In the genomic region with DNA sequence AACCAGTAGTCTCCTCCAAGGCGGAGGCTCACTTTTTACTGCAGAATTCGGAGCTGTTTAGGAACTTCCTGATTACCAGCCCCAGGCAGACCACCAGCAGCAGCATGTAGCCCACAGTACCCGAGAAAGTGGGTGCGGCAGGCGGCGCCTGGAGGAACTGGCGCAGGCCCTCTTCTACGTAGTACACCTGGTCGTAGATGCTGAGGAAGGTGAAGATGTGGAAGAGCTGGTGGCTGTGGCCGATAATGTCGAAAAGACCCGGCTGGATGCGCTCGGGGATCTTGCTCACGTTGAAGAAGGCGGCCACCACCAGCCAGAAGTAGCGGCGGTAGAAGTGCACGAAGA, we compare ENCODE assay signal across 21 cellular contexts. TPM values are rescaled to one million over a fixed set of nuclear protein-coding genes. Genes with fewer than 3 reads are reported as not detected.
A peak's percentile ranks its signal among the peaks of the same experiment; 100 is the strongest.
DNase-seq lines count a peak whose midpoint lies in the region; ATAC-seq, FAIRE-seq and TF ChIP-seq lines count a peak whose summit lies in the region.
"Had no signal": no experiment of that assay in that cellular context is flagged by ENCODE, and none has a peak within 500 bp of the region (broad histone marks: within the 10 kb centered on the region; RNA-seq: fewer than 3 reads in every experiment).

No MANE protein-coding gene starts in this region.

- H4K20me1 ChIP-seq in H1 (replicated peaks in 1 of 2; ENCODE audit: control insufficient read depth in 1 of 2, insufficient read depth in 2 of 2, low read length in 2 of 2) (no peaks in the 10 kb centered on the region), neural progenitor cell (ENCODE audit: low read depth) (no peaks in the 10 kb centered on the region)

- TF ChIP-seq CTCF in H1 (IDR thresholded peaks at IDR 0.05; ENCODE audit: control extremely low read depth in 1 of 3, insufficient read depth in 1 of 3, low read depth in 1 of 3, low read length in 3 of 3): no peak
- no peak for TF ChIP-seq CTCF in neural progenitor cell (IDR thresholded peaks at IDR 0.05)

- no peaks in the 10 kb centered on the region for H3K36me3 Mint-ChIP-seq in activated CD8-positive, alpha-beta memory T cell treated with anti-CD3 and anti-CD28 coated beads, Interleukin-2, amount 10 ng/mL, durations not matched to agents 7 days and 5 days
- H3K36me3 Mint-ChIP-seq in T-cell (no peaks in the 10 kb centered on the region), neural progenitor cell (peaks cover 9% of the 10 kb centered on the region)

- H3K27me3 Mint-ChIP-seq in activated CD8-positive, alpha-beta memory T cell treated with anti-CD3 and anti-CD28 coated beads, Interleukin-2, amount 10 ng/mL, durations not matched to agents 7 days and 5 days: peaks cover 84% of the 10 kb centered on the region
- H3K27me3 Mint-ChIP-seq in T-cell (peaks cover 47 to 61% of the 10 kb centered on the region in 2 donors), neural progenitor cell (ENCODE audit: insufficient read depth, low read depth) (peaks cover 19% of the 10 kb centered on the region)

- no peak overlapping the region for H3K27ac Mint-ChIP-seq in activated CD8-positive, alpha-beta memory T cell treated with anti-CD3 and anti-CD28 coated beads, Interleukin-2, amount 10 ng/mL, durations not matched to agents 7 days and 5 days
- H3K27ac Mint-ChIP-seq in T-cell (no peak overlapping the region), neural progenitor cell (peak overlapping the region; percentile 23)

- H3K56ac ChIP-seq in H1 (replicated peaks; ENCODE audit: insufficient read length, low read depth, low read length): no peak overlapping the region

- no peak overlapping the region for H3K23ac ChIP-seq in H1 (ENCODE audit: insufficient read length)

- no peak for TF ChIP-seq EP300 in H1 (IDR thresholded peaks at IDR 0.05; ENCODE audit: borderline replicate concordance in 1 of 2, low read depth in 2 of 2, low read length in 2 of 2)

- H4K91ac ChIP-seq in H1 (replicated peaks; ENCODE audit: insufficient read length, low read length): no peak overlapping the region

- no peak for FAIRE-seq in H1 (lab: Jason Lieb, UNC)
- FAIRE-seq: colon, frontal cortex, GM12878 had no signal

- no peak for TF ChIP-seq POLR2A in H1 (IDR thresholded peaks at IDR 0.05; ENCODE audit: control extremely low read depth in 1 of 2, low read depth in 2 of 2, low read length in 2 of 2)

- POLR2A ChIA-PET in T-cell (lab: Charles Lee) (no interaction called here), H1 (lab: Charles Lee; ENCODE audit: partially characterized antibody) (interaction anchor here (0.9 to 4.2 kb wide), 5 partner anchors 12 to 99 kb away, joined by 4 to 25 read pairs (median 5); partner anchors contain the start of genes PCOLCE2 and U2SURP)

- H2BK15ac ChIP-seq in H1 (ENCODE audit: low read length): no peak overlapping the region; the same call in 1 of the 2 replicates

- H2AFZ ChIP-seq in H1 (ENCODE audit: low read length) (no peak overlapping the region; the same call in 1 of the 2 replicates), neural progenitor cell (replicated peaks) (no peak overlapping the region)

- H3K36me3 ChIP-seq in H1 (ENCODE audit: control insufficient read depth in 2 of 4, insufficient read depth in 4 of 4, low read length in 3 of 4) (no peaks in the 10 kb centered on the region), neural progenitor cell (no peaks in the 10 kb centered on the region)
- H3K36me3 ChIP-seq: ovary, SJSA1 had no signal

- no peak overlapping the region for H3K4ac ChIP-seq in H1 (replicated peaks; ENCODE audit: insufficient read length, low read depth, low read length)

- H3K79me2 ChIP-seq in H1 (ENCODE audit: control insufficient read depth in 1 of 2, insufficient read depth in 2 of 2, low read length in 2 of 2) (no peaks in the 10 kb centered on the region), neural progenitor cell (ENCODE audit: low read depth) (no peaks in the 10 kb centered on the region)

- no peak overlapping the region for H3K9ac ChIP-seq in H1 (replicated peaks in 1 of 4; ENCODE audit: extremely low read depth in 1 of 4, low read depth in 3 of 4, low read length in 3 of 4)
- no peak overlapping the region for H3K9ac ChIP-seq in neural progenitor cell

- H3K4me2 ChIP-seq in H1 (ENCODE audit: insufficient read depth in 1 of 2, low read depth in 2 of 2, low read length in 2 of 2) (peak overlapping the region in 1 of 2 experiments; percentile 95; a peak in 1 of 4 replicates), neural progenitor cell (no peak overlapping the region)

- peaks cover 0 to 7% of the 10 kb centered on the region in 2 experiments; a peak in 1 of 4 replicates for H3K9me3 ChIP-seq in H1 (ENCODE audit: insufficient read depth in 2 of 2, low read depth in 1 of 2, low read length in 1 of 2)
- H3K9me3 ChIP-seq in neural progenitor cell (ENCODE audit: low read depth): no peaks in the 10 kb centered on the region
- H3K9me3 ChIP-seq: ovary, SJSA1 had no signal

- H2BK5ac ChIP-seq in H1 (ENCODE audit: low read depth, low read length): 0 out of 2 replicates have a peak overlapping the region, but pooled peaks have one; percentile 10

- CTCF ChIA-PET in activated CD8-positive, alpha-beta memory T cell treated with anti-CD3 and anti-CD28 coated beads, Interleukin-2, amount 10 ng/mL, durations not matched to agents 7 days and 5 days (lab: Charles Lee): interaction anchor here (1.5 kb wide), 1 partner anchor 31 kb away, joined by 3 read pairs; no protein-coding TSS in a partner anchor
- CTCF ChIA-PET in T-cell (lab: Charles Lee) (interaction anchor here in 1 of 2 donors (0.6 kb wide), 1 partner anchor 1114 kb away, joined by 4 read pairs; no protein-coding TSS in a partner anchor), H1 (lab: Charles Lee; ENCODE audit: partially characterized antibody) (interaction anchor here (0.7 to 2.9 kb wide), 7 partner anchors 9 to 25 kb away, joined by 3 to 12 read pairs (median 5); no protein-coding TSS in a partner anchor)

- peaks cover 0 to 10% (median 6%) of the 10 kb centered on the region in 4 experiments; a peak in 5 of 7 replicates for H3K4me1 ChIP-seq in H1 (replicated peaks in 1 of 4; ENCODE audit: control insufficient read depth in 3 of 4, insufficient read depth in 4 of 4, low read length in 3 of 4)
- peaks cover 3% of the 10 kb centered on the region for H3K4me1 ChIP-seq in neural progenitor cell

- no peak for DNase-seq in activated CD8-positive, alpha-beta memory T cell treated with anti-CD3 and anti-CD28 coated beads, Interleukin-2, amount 10 ng/mL, durations not matched to agents 7 days and 5 days
- no peak for DNase-seq in activated CD8-positive, alpha-beta memory T cell treated with anti-CD3 and anti-CD28 coated beads, Interleukin-2, amount 50 U/mL, for 48 hours
- no peak for DNase-seq in T-cell
- no peak for DNase-seq in H1 (ENCODE audit: low read depth in 1 of 2, low spot score in 2 of 2)
- DNase-seq in neural progenitor cell (ENCODE audit: low spot score): no peak
- no peak for DNase-seq in HCEC 1CT
- DNase-seq: ACHN; COR-L47; GOT3; mesenchymal stem cell; NCI-H2029 treated with DMSO at 0.1 percent for 48 hours; NCI-H510A treated with DMSO at 0.1 percent for 48 hours; ovary; stimulated activated CD4-positive, alpha-beta T cell treated with anti-CD3 and anti-CD28 coated beads, Interleukin-4, amount 100 ng/mL, for 4 hours had no signal

- peak overlapping the region in 1 of 4 experiments; percentile 83; a peak in 1 of 8 replicates for H3K4me3 ChIP-seq in H1 (ENCODE audit: extremely low read depth in 1 of 4, insufficient read depth in 2 of 4, low read depth in 3 of 4, low read length in 4 of 4)
- no peak overlapping the region for H3K4me3 ChIP-seq in neural progenitor cell
- H3K4me3 ChIP-seq: GM12878, ovary, SJSA1 had no signal

- H4K8ac ChIP-seq in H1 (ENCODE audit: extremely low read depth, insufficient read depth, low read length): peak overlapping the region; percentile 54; the same call in 1 of the 2 replicates

- H2BK120ac ChIP-seq in H1 (replicated peaks; ENCODE audit: low read depth, low read length): no peak overlapping the region

- 0 out of 2 replicates have a peak overlapping the region, but pooled peaks have one; percentile 86 for H3K18ac ChIP-seq in H1 (ENCODE audit: extremely low read depth, low read length)

- H3K4me1 Mint-ChIP-seq in activated CD8-positive, alpha-beta memory T cell treated with anti-CD3 and anti-CD28 coated beads, Interleukin-2, amount 10 ng/mL, durations not matched to agents 7 days and 5 days: peaks cover 18% of the 10 kb centered on the region
- H3K4me1 Mint-ChIP-seq in T-cell (peaks cover 11 to 16% (median 14%) of the 10 kb centered on the region in 3 donors), neural progenitor cell (peaks cover 19% of the 10 kb centered on the region)

- no peak for TF ChIP-seq RAD21 in H1 (IDR thresholded peaks at IDR 0.05 in 1 of 2, conservative IDR thresholded peaks at IDR 0.05 in 1 of 2; ENCODE audit: low read depth in 2 of 2, low read length in 2 of 2)

- no peak overlapping the region for H2BK20ac ChIP-seq in H1 (ENCODE audit: low read length)

- no peak for ATAC-seq in activated CD8-positive, alpha-beta memory T cell treated with anti-CD3 and anti-CD28 coated beads, Interleukin-2, amount 10 ng/mL, durations not matched to agents 7 days and 5 days
- ATAC-seq in T-cell (replicated peaks in 1 of 4) (no peak), GM21447 (IDR thresholded peaks at IDR 0.05; ENCODE audit: unreplicated experiment) (no peak), SK-N-SH treated with all-trans-retinoic acid at 6 μM for 48 hours (no peak)
- ATAC-seq: GM12878 had no signal

- no peaks in the 10 kb centered on the region for H3K9me3 Mint-ChIP-seq in activated CD8-positive, alpha-beta memory T cell treated with anti-CD3 and anti-CD28 coated beads, Interleukin-2, amount 10 ng/mL, durations not matched to agents 7 days and 5 days (ENCODE audit: low read depth)
- H3K9me3 Mint-ChIP-seq in T-cell: no peaks in the 10 kb centered on the region
- H3K9me3 Mint-ChIP-seq in neural progenitor cell: peaks cover 13% of the 10 kb centered on the region

- peaks cover 10% of the 10 kb centered on the region for H3K23me2 ChIP-seq in H1 (ENCODE audit: low read depth, low read length)

- H3K27me3 ChIP-seq in H1 (replicated peaks in 1 of 4; ENCODE audit: control insufficient read depth in 3 of 4, extremely low read depth in 1 of 4, insufficient read depth in 3 of 4, low read length in 3 of 4) (peaks cover 5 to 29% (median 23%) of the 10 kb centered on the region in 4 experiments), neural progenitor cell (peaks cover 60% of the 10 kb centered on the region)
- H3K27me3 ChIP-seq: ovary had no signal

- H2AK5ac ChIP-seq in H1 (ENCODE audit: low read depth, low read length): no peak overlapping the region

- no peak overlapping the region for H3K27ac ChIP-seq in H1 (ENCODE audit: low read depth, low read length)
- H3K27ac ChIP-seq in neural progenitor cell: no peak overlapping the region
- H3K27ac ChIP-seq: ovary, SJSA1 had no signal

- peak overlapping the region; percentile 97; the same call in 1 of the 2 replicates for H2BK12ac ChIP-seq in H1 (ENCODE audit: low read depth, low read length)

- no peak overlapping the region for H3K14ac ChIP-seq in H1 (ENCODE audit: insufficient read length)

- H3K4me3 Mint-ChIP-seq in activated CD8-positive, alpha-beta memory T cell treated with anti-CD3 and anti-CD28 coated beads, Interleukin-2, amount 10 ng/mL, durations not matched to agents 7 days and 5 days: peak overlapping the region; percentile 70
- H3K4me3 Mint-ChIP-seq in T-cell (peak overlapping the region; percentile 72 to 81 (median 75)), neural progenitor cell (peak overlapping the region; percentile 93)

- H4K5ac ChIP-seq in H1 (ENCODE audit: insufficient read length, low read depth, low read length): no peak overlapping the region

- 93% methylated on average over 16 of the region's 19 CpGs; no CpG with 5 or more reads in 1 of the 2 experiments for WGBS in H1 (ENCODE audit: extremely low coverage in 1 of 2, insufficient coverage in 1 of 2, insufficient read length in 1 of 2, insufficient replicate concordance in 2 of 2, low coverage in 1 of 2, low lambda C conversion rate in 2 of 2, missing lambda C conversion rate in 1 of 2), 2 experiments

- no peaks in the 10 kb centered on the region for H3K79me1 ChIP-seq in H1 (ENCODE audit: low read depth, low read length)

- H3F3A ChIP-seq in neural progenitor cell (ENCODE audit: low read depth): peaks cover 23% of the 10 kb centered on the region

RNA-seq across cellular contexts. Expression of gene PAQR9, which starts 1.3 kb away (rescaled TPM):
- total RNA-seq in activated CD8-positive, alpha-beta memory T cell treated with anti-CD3 and anti-CD28 coated beads, Interleukin-2, amount 10 ng/mL, durations not matched to agents 7 days and 5 days: not detected
- not detected for total RNA-seq in T-cell
- total RNA-seq in H1 (2021; fragmentation: NEBNext Ultra II Directional; extraction: Animal tissue kit (Norgen Biotek cat#: 25700)): 2.6 and 2.7 TPM in 2 replicates
- polyA plus RNA-seq in H1 (2011; rRNA removed): 5.2 and 7.5 TPM in 2 replicates
- polyA plus RNA-seq in H1 (2011; cell fraction: cytosol; rRNA removed): 4.0 TPM
- 5.0 TPM for polyA plus RNA-seq in H1 (2011; cell fraction: nucleus; rRNA removed)
- 2.0 to 2.5 TPM (median 2.3 TPM) in 4 replicates for polyA plus RNA-seq in H1 (2012, experiment 1 of 2)
- 2.1 TPM for polyA plus RNA-seq in H1 (2012, experiment 2 of 2)
- polyA plus RNA-seq in H1 (2013, experiment 1 of 2): 1.9 TPM
- 2.1 TPM for polyA plus RNA-seq in H1 (2013, experiment 2 of 2)
- polyA minus RNA-seq in H1 (2011; rRNA and poly(A)+ RNA removed): 4.9 and 5.2 TPM in 2 replicates
- polyA minus RNA-seq in H1 (2011; cell fraction: cytosol; rRNA and poly(A)+ RNA removed): 2.3 TPM
- polyA minus RNA-seq in H1 (2011; cell fraction: nucleus; rRNA and poly(A)+ RNA removed): 10.7 TPM
- total RNA-seq in neural progenitor cell (ENCODE audit: low replicate concordance): 1.7 and 2.2 TPM in 2 replicates
- total RNA-seq: GM12878, SJSA1, ureter had no signal
- polyA plus RNA-seq: GM12878 had no signal

RNA-seq across cellular contexts. Expression of gene U2SURP, which starts 39.2 kb away (rescaled TPM):
- 100 to 1,000 TPM; 155 to 163 TPM for total RNA-seq in activated CD8-positive, alpha-beta memory T cell treated with anti-CD3 and anti-CD28 coated beads, Interleukin-2, amount 10 ng/mL, durations not matched to agents 7 days and 5 days
- total RNA-seq in T-cell (100 to 1,000 TPM; 113 to 164 (median 122) TPM), neural progenitor cell (ENCODE audit: low replicate concordance) (148 and 232 TPM in 2 replicates)
- 160 and 167 TPM in 2 replicates for total RNA-seq in H1 (2021; fragmentation: NEBNext Ultra II Directional; extraction: Animal tissue kit (Norgen Biotek cat#: 25700))
- 14.4 and 22.2 TPM in 2 replicates for polyA plus RNA-seq in H1 (2011; rRNA removed)
- 39.7 TPM for polyA plus RNA-seq in H1 (2011; cell fraction: cytosol; rRNA removed)
- 33.7 TPM for polyA plus RNA-seq in H1 (2011; cell fraction: nucleus; rRNA removed)
- polyA plus RNA-seq in H1 (2012, experiment 1 of 2): 63.6 to 190 TPM (median 81.1 TPM) in 4 replicates
- polyA plus RNA-seq in H1 (2012, experiment 2 of 2): 7.5 TPM
- 168 TPM for polyA plus RNA-seq in H1 (2013, experiment 1 of 2)
- 146 TPM for polyA plus RNA-seq in H1 (2013, experiment 2 of 2)
- polyA minus RNA-seq in H1 (2011; rRNA and poly(A)+ RNA removed): 86.4 and 112 TPM in 2 replicates
- polyA minus RNA-seq in H1 (2011; cell fraction: cytosol; rRNA and poly(A)+ RNA removed): 52.3 TPM
- 151 TPM for polyA minus RNA-seq in H1 (2011; cell fraction: nucleus; rRNA and poly(A)+ RNA removed)
